In genomic region chr6:29938746-29939508, GRCh38 we compare ENCODE assay signal across 19 cellular contexts. TPM values are rescaled to one million over a fixed set of nuclear protein-coding genes. Genes with fewer than 3 reads are reported as not detected.
A peak's percentile ranks its signal among the peaks of the same experiment; 100 is the strongest.
DNase-seq lines count a peak whose midpoint lies in the region; ATAC-seq and TF ChIP-seq lines count a peak whose summit lies in the region.
"Had no signal": no experiment of that assay in that cellular context is flagged by ENCODE, and none has a peak within 500 bp of the region (broad histone marks: within the 10 kb centered on the region; RNA-seq: fewer than 3 reads in every experiment).

No MANE protein-coding gene starts in this region.

- in situ Hi-C loops in SK-MEL-5 (cut with HindIII; ENCODE audit: low pct_unique_long_range_greater_than_20kb, low sequenced_read_pairs), result no loop called here

- CTCF ChIA-PET in activated naive CD4-positive, alpha-beta T cell treated with anti-CD3 and anti-CD28 coated beads for 36 hours (lab: Charles Lee), result no interaction called here

- peaks cover 33% of the 10 kb centered on the region for H3K4me1 Mint-ChIP-seq in activated naive CD4-positive, alpha-beta T cell treated with anti-CD3 and anti-CD28 coated beads for 36 hours (ENCODE audit: low read depth)
- H3K4me1 Mint-ChIP-seq in glutamatergic neuron (ENCODE audit: low read depth, unreplicated experiment), result peaks cover 3% of the 10 kb centered on the region

- H3K4me3 Mint-ChIP-seq in activated naive CD4-positive, alpha-beta T cell treated with anti-CD3 and anti-CD28 coated beads for 36 hours, result no peak overlapping the region
- no peak overlapping the region for H3K4me3 Mint-ChIP-seq in glutamatergic neuron (ENCODE audit: unreplicated experiment)
- H3K4me3 Mint-ChIP-seq: HFFc6 had no signal

- DNase-seq in activated naive CD4-positive, alpha-beta T cell treated with anti-CD3 and anti-CD28 coated beads for 36 hours, result peak; percentile 66
- no peak for DNase-seq in activated naive CD4-positive, alpha-beta T cell treated with anti-CD3 and anti-CD28 coated beads, Interleukin-2, amount 50 U/mL, for 16 hours
- DNase-seq in SK-MEL-5 (ENCODE audit: low read depth, low spot score) (peak; percentile 86), glutamatergic neuron (no peak), renal cortical epithelial cell (ENCODE audit: low read depth) (peak; percentile 35), cortex of kidney (lab: John Stamatoyannopoulos, UW) (no peak), retina (no peak)
- DNase-seq: Caco-2, DMS153, GOT3, HFFc6, MG63, NCI-H1092, NCI-H146, NCI-H2081 treated with DMSO at 0.1 percent for 48 hours, NCI-H2227 treated with DMSO at 0.1 percent for 48 hours, NCI-H524 treated with DMSO at 0.1 percent for 48 hours, Right ventricle myocardium superior had no signal

- H3K27ac Mint-ChIP-seq in activated naive CD4-positive, alpha-beta T cell treated with anti-CD3 and anti-CD28 coated beads for 36 hours, result peak overlapping the region; percentile 26
- peak overlapping the region; percentile 15 for H3K27ac Mint-ChIP-seq in glutamatergic neuron (ENCODE audit: unreplicated experiment)
- H3K27ac Mint-ChIP-seq: HFFc6 had no signal

- no peaks in the 10 kb centered on the region for H3K27me3 Mint-ChIP-seq in activated naive CD4-positive, alpha-beta T cell treated with anti-CD3 and anti-CD28 coated beads for 36 hours (ENCODE audit: low read depth)
- H3K27me3 Mint-ChIP-seq in glutamatergic neuron (ENCODE audit: unreplicated experiment), result peaks cover 2% of the 10 kb centered on the region

- peaks cover 5% of the 10 kb centered on the region for H3K9me3 Mint-ChIP-seq in activated naive CD4-positive, alpha-beta T cell treated with anti-CD3 and anti-CD28 coated beads for 36 hours
- H3K9me3 Mint-ChIP-seq in glutamatergic neuron (ENCODE audit: unreplicated experiment), result peaks cover 7% of the 10 kb centered on the region
- H3K9me3 Mint-ChIP-seq: HFFc6 had no signal

- intact Hi-C loops in activated naive CD4-positive, alpha-beta T cell treated with anti-CD3 and anti-CD28 coated beads for 36 hours (cut with micrococcal nuclease), result no loop called here

- peaks cover 16% of the 10 kb centered on the region for H3K36me3 Mint-ChIP-seq in activated naive CD4-positive, alpha-beta T cell treated with anti-CD3 and anti-CD28 coated beads for 36 hours (ENCODE audit: low read depth)
- H3K36me3 Mint-ChIP-seq in glutamatergic neuron (ENCODE audit: unreplicated experiment), result peaks cover 3% of the 10 kb centered on the region

- no peak for TF ChIP-seq CTCF in glutamatergic neuron (IDR thresholded peaks at IDR 0.05; ENCODE audit: partially characterized antibody, unreplicated experiment)

- no peak for ATAC-seq in HG03460 (IDR thresholded peaks at IDR 0.05; ENCODE audit: unreplicated experiment)

RNA-seq across cellular contexts. Expression of gene HLA-A, which starts 3.4 kb away (rescaled TPM):
- total RNA-seq in activated naive CD4-positive, alpha-beta T cell treated with anti-CD3 and anti-CD28 coated beads for 36 hours, result 1,000 to 10,000 TPM; 1,509 to 1,515 TPM
- 451 and 474 TPM in 2 replicates for total RNA-seq in SK-MEL-5 (2014; rRNA removed; shearing (Covaris generic))
- polyA plus RNA-seq in SK-MEL-5 (2015; cell fraction: cytosol; rRNA removed), result 569 and 664 TPM in 2 replicates
- polyA plus RNA-seq in SK-MEL-5 (2015; cell fraction: nucleus; rRNA removed), result 175 and 176 TPM in 2 replicates
- total RNA-seq in glutamatergic neuron (ENCODE audit: unreplicated experiment), result 60.2 TPM
- total RNA-seq in renal cortical epithelial cell, result 611 and 802 TPM in 2 replicates

Comparison
In these comparisons a context has a peak if more than half of its experiments do, and no peak if none do; other contexts are left out.
1. DNase-seq: peak in activated naive CD4-positive, alpha-beta T cell treated with anti-CD3 and anti-CD28 coated beads for 36 hours (single experiment), SK-MEL-5 (single experiment) and renal cortical epithelial cell (single experiment); none in activated naive CD4-positive, alpha-beta T cell treated with anti-CD3 and anti-CD28 coated beads, Interleukin-2, amount 50 U/mL, for 16 hours (single experiment), glutamatergic neuron (single experiment), cortex of kidney (single experiment) and retina (single experiment).